ENCODE assay signal across 19 cellular contexts in genomic region chr9:13387668-13388124, GRCh38.
DNase-seq lines count a peak whose midpoint lies in the region; ATAC-seq and TF ChIP-seq lines count a peak whose summit lies in the region.
"Had no signal": no experiment of that assay in that cellular context is flagged by ENCODE, and none has a peak within 500 bp of the region (broad histone marks: within the 10 kb centered on the region; RNA-seq: fewer than 3 reads in every experiment).

No MANE protein-coding gene starts in this region.

- 78% methylated on average over 4 of the region's 4 CpGs for WGBS in liver
- WGBS in right lobe of liver (ENCODE audit: insufficient coverage, low coverage, low lambda C conversion rate, missing lambda C conversion rate): 57% methylated on average over 4 of the region's 4 CpGs

- no peak for TF ChIP-seq RAD21 in liver (IDR thresholded peaks at IDR 0.05)

- H3K36me3 ChIP-seq in liver (ENCODE audit: control insufficient read depth in 4 of 4, insufficient read depth in 3 of 4, low read depth in 1 of 4, low read length in 3 of 4): no peaks in the 10 kb centered on the region
- H3K36me3 ChIP-seq in right lobe of liver: no peaks in the 10 kb centered on the region
- no peaks in the 10 kb centered on the region for H3K36me3 ChIP-seq in right atrium auricular region
- no peaks in the 10 kb centered on the region for H3K36me3 ChIP-seq in skeletal muscle satellite cell (ENCODE audit: insufficient read depth, low read length)
- H3K36me3 ChIP-seq: upper lobe of left lung had no signal

- H3K9ac ChIP-seq in liver (ENCODE audit: low read depth in 1 of 2, low read length in 2 of 2): no peak overlapping the region
- peak overlapping the region; percentile 51 for H3K9ac ChIP-seq in skeletal muscle satellite cell (ENCODE audit: low read depth, low read length)

- H3K9me3 ChIP-seq in liver (ENCODE audit: control insufficient read depth in 4 of 4, low read length in 3 of 4) (peaks cover 0 to 6% (median 2%) of the 10 kb centered on the region in 4 donors), right lobe of liver (no peaks in the 10 kb centered on the region), right atrium auricular region (peaks cover 0 to 30% of the 10 kb centered on the region in 2 donors), skeletal muscle satellite cell (replicated peaks; ENCODE audit: low read length) (no peaks in the 10 kb centered on the region)

- ATAC-seq in right lobe of liver (no peak), GM19397 (IDR thresholded peaks at IDR 0.05; ENCODE audit: unreplicated experiment) (no peak), HG03280 (IDR thresholded peaks at IDR 0.05; ENCODE audit: unreplicated experiment) (no peak)
- ATAC-seq: CD8-positive, alpha-beta T cell had no signal

- H3K27me3 ChIP-seq in liver (ENCODE audit: control insufficient read depth in 4 of 4, insufficient read depth in 4 of 4, low read length in 3 of 4) (no peaks in the 10 kb centered on the region), right lobe of liver (no peaks in the 10 kb centered on the region), right atrium auricular region (no peaks in the 10 kb centered on the region), skeletal muscle satellite cell (ENCODE audit: control insufficient read depth, insufficient read depth, low read length) (no peaks in the 10 kb centered on the region)
- H3K27me3 ChIP-seq: body of pancreas, upper lobe of left lung had no signal

- no peak for DNase-seq in right lobe of liver
- DNase-seq in right atrium auricular region (ENCODE audit: low spot score): no peak
- DNase-seq in GM19238 (ENCODE audit: insufficient read length, low spot score): no peak
- DNase-seq in NCI-H82 (lab: John Stamatoyannopoulos, UW): no peak
- DNase-seq: activated CD4-positive, alpha-beta T cell treated with anti-CD3 and anti-CD28 coated beads, Interleukin-2, amount 50 U/mL, for 1 hour; activated naive CD4-positive, alpha-beta T cell treated with anti-CD3 and anti-CD28 coated beads for 36 hours; CD8-positive, alpha-beta T cell; dermis blood vessel endothelial cell; islet precursor cell; Karpas-422; NCI-H1417; NCI-H2171 treated with DMSO at 0.1 percent for 48 hours; stimulated activated CD4-positive, alpha-beta T cell treated with anti-CD3 and anti-CD28 coated beads, Interleukin-4, amount 100 ng/mL, for 24 hours; upper lobe of left lung had no signal

- H3K4me1 ChIP-seq in liver (ENCODE audit: control insufficient read depth in 4 of 4, insufficient read depth in 4 of 4, low read length in 3 of 4) (no peaks in the 10 kb centered on the region), right lobe of liver (no peaks in the 10 kb centered on the region), right atrium auricular region (no peaks in the 10 kb centered on the region), skeletal muscle satellite cell (ENCODE audit: control insufficient read depth, insufficient read depth, low read length) (peaks cover 21% of the 10 kb centered on the region)
- H3K4me1 ChIP-seq: body of pancreas, upper lobe of left lung had no signal

- H3K27ac ChIP-seq in liver (ENCODE audit: low read depth in 1 of 2, low read length in 2 of 2) (no peak overlapping the region), right lobe of liver (no peak overlapping the region), right atrium auricular region (peak overlapping the region; percentile 56 to 57)
- H3K27ac ChIP-seq: body of pancreas had no signal

- intact Hi-C loops in right lobe of liver (cut with DNase I): no loop called here

- TF ChIP-seq POLR2A in right lobe of liver (IDR thresholded peaks at IDR 0.05): no peak

- no peak overlapping the region for H3K4me2 ChIP-seq in skeletal muscle satellite cell (ENCODE audit: low read length)

- H3K4me3 ChIP-seq in liver (ENCODE audit: low read depth in 1 of 3, low read length in 3 of 3): no peak overlapping the region
- no peak overlapping the region for H3K4me3 ChIP-seq in right lobe of liver
- no peak overlapping the region for H3K4me3 ChIP-seq in right atrium auricular region
- H3K4me3 ChIP-seq in skeletal muscle satellite cell (ENCODE audit: low read length): no peak overlapping the region
- H3K4me3 ChIP-seq: body of pancreas, upper lobe of left lung had no signal

- TF ChIP-seq CTCF in liver (IDR thresholded peaks at IDR 0.05; ENCODE audit: low read depth, low read length, missing input control) (no peak), right lobe of liver (IDR thresholded peaks at IDR 0.05) (no peak), right atrium auricular region (IDR thresholded peaks at IDR 0.05) (no peak)

TF ChIP-seq in liver, 16 proteins besides CTCF, POLR2A, EP300 and RAD21:
- no peak for TF ChIP-seq REST (IDR thresholded peaks at IDR 0.05)
- peak; percentile 56 for TF ChIP-seq NR2F2 (IDR thresholded peaks at IDR 0.05)

Comparison
In these comparisons a context has a peak if more than half of its experiments do, and no peak if none do; other contexts are left out.
1. H3K27ac ChIP-seq: peak in right atrium auricular region (2 of 2); none in liver (0 of 2) and right lobe of liver (0 of 3).